8 cellular contexts compared by ENCODE assay signal in the genomic region with DNA sequence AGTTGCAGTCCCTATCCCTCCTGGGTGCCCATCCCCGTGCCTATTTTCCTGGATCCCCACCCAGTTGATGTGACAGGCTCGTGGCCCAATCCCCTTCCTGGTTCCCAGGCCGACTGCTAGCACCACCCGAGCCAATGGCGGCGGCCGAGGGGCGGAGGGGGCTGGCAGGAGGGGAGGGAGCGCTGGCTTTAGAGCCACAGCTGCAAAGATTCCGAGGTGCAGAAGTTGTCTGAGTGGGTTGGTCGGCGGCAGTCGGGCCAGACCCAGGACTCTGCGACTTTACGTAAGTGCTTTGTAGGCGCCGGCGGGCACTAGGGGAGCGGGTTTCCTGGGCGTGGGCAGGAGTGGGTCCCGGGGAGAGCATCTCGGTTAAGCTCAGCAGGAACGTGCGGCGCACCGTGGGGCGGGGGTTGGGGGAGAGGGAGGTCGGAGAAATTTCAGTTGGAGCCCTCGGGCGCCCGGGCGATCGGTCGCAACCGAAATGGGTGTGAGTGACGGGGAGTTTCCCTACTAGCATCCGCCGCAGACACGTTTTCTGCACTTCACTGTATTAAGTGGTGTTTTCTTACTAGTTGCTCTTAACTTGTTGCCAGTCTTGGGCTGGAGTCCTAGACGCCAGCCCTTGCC. TPM values are rescaled to one million over a fixed set of nuclear protein-coding genes. Genes with fewer than 3 reads are reported as not detected.
A peak's percentile ranks its signal among the peaks of the same experiment; 100 is the strongest.
DNase-seq lines count a peak whose midpoint lies in the region; ATAC-seq lines count a peak whose summit lies in the region.

A gene with protein sequence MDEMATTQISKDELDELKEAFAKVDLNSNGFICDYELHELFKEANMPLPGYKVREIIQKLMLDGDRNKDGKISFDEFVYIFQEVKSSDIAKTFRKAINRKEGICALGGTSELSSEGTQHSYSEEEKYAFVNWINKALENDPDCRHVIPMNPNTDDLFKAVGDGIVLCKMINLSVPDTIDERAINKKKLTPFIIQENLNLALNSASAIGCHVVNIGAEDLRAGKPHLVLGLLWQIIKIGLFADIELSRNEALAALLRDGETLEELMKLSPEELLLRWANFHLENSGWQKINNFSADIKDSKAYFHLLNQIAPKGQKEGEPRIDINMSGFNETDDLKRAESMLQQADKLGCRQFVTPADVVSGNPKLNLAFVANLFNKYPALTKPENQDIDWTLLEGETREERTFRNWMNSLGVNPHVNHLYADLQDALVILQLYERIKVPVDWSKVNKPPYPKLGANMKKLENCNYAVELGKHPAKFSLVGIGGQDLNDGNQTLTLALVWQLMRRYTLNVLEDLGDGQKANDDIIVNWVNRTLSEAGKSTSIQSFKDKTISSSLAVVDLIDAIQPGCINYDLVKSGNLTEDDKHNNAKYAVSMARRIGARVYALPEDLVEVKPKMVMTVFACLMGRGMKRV (plus strand): TSS at position 197 of the 627 bp plus-strand sequence. CDS start 49,077 bp downstream, outside the sequence.

- in situ Hi-C loops in T47D (cut with HindIII; ENCODE audit: low pct_unique_long_range_greater_than_20kb, low sequenced_read_pairs): no loop called here

- peak; percentile 62 for DNase-seq in activated CD4-positive, alpha-beta T cell treated with anti-CD3 and anti-CD28 coated beads, Interleukin-2, amount 10 ng/mL, durations not matched to agents 24 days and 14 days
- no peak for DNase-seq in activated CD4-positive, alpha-beta T cell treated with anti-CD3 and anti-CD28 coated beads for 4 hours
- DNase-seq in NCI-H774 (lab: John Stamatoyannopoulos, UW) (peak; percentile 82), T47D (ENCODE audit: low read depth in 1 of 2, low spot score in 1 of 2) (peak; percentile 81 to 83), renal cortical epithelial cell (ENCODE audit: low read depth) (no peak)

- no peaks in the 10 kb centered on the region for H3K9me3 Mint-ChIP-seq in activated CD4-positive, alpha-beta T cell treated with anti-CD3 and anti-CD28 coated beads, Interleukin-2, amount 10 ng/mL, durations not matched to agents 24 days and 14 days

- H3K4me1 Mint-ChIP-seq in activated CD4-positive, alpha-beta T cell treated with anti-CD3 and anti-CD28 coated beads, Interleukin-2, amount 10 ng/mL, durations not matched to agents 24 days and 14 days: no peaks in the 10 kb centered on the region

- no peaks in the 10 kb centered on the region for H3K36me3 Mint-ChIP-seq in activated CD4-positive, alpha-beta T cell treated with anti-CD3 and anti-CD28 coated beads, Interleukin-2, amount 10 ng/mL, durations not matched to agents 24 days and 14 days (ENCODE audit: low read depth)

- H3K4me3 Mint-ChIP-seq in activated CD4-positive, alpha-beta T cell treated with anti-CD3 and anti-CD28 coated beads, Interleukin-2, amount 10 ng/mL, durations not matched to agents 24 days and 14 days: peak within 1 kb of the TSS; percentile 80

- intact Hi-C loops in activated CD4-positive, alpha-beta T cell treated with anti-CD3 and anti-CD28 coated beads, Interleukin-2, amount 10 ng/mL, durations not matched to agents 24 days and 14 days (cut with micrococcal nuclease): loop anchor here (1.0 to 5.0 kb wide), 2 partner anchors 20 to 56 kb away; no protein-coding TSS in a partner anchor

- peaks cover 14% of the 10 kb centered on the region for H3K27me3 Mint-ChIP-seq in activated CD4-positive, alpha-beta T cell treated with anti-CD3 and anti-CD28 coated beads, Interleukin-2, amount 10 ng/mL, durations not matched to agents 24 days and 14 days

- H3K4me3 ChIP-seq in iPS-11a (ENCODE audit: low read depth, low read length): peak within 1 kb of the TSS; percentile 83

- H3K27ac Mint-ChIP-seq in activated CD4-positive, alpha-beta T cell treated with anti-CD3 and anti-CD28 coated beads, Interleukin-2, amount 10 ng/mL, durations not matched to agents 24 days and 14 days: peak within 1 kb of the TSS; percentile 56

- ATAC-seq in HG02973 (IDR thresholded peaks at IDR 0.05; ENCODE audit: unreplicated experiment) (peak; percentile 79), HG03196 (IDR thresholded peaks at IDR 0.05; ENCODE audit: unreplicated experiment) (no peak)

RNA-seq across cellular contexts. Expression of the gene that starts here (rescaled TPM):
- 5.1 and 6.5 TPM in 2 replicates for total RNA-seq in activated CD4-positive, alpha-beta T cell treated with anti-CD3 and anti-CD28 coated beads, Interleukin-2, amount 10 ng/mL, durations not matched to agents 24 days and 14 days
- 285 and 399 TPM in 2 replicates for total RNA-seq in renal cortical epithelial cell

Comparison
In these comparisons a context has a peak if more than half of its experiments do, and no peak if none do; other contexts are left out.
1. RNA of the gene that starts here (total RNA-seq): 285 to 399 TPM in renal cortical epithelial cell; 5.1 to 6.5 TPM in activated CD4-positive, alpha-beta T cell treated with anti-CD3 and anti-CD28 coated beads, Interleukin-2, amount 10 ng/mL, durations not matched to agents 24 days and 14 days; every median in the first group is over 10 times any median in the second.
2. DNase-seq: peak in activated CD4-positive, alpha-beta T cell treated with anti-CD3 and anti-CD28 coated beads, Interleukin-2, amount 10 ng/mL, durations not matched to agents 24 days and 14 days (single experiment), NCI-H774 (single experiment) and T47D (2 of 2); none in activated CD4-positive, alpha-beta T cell treated with anti-CD3 and anti-CD28 coated beads for 4 hours (0 of 2) and renal cortical epithelial cell (single experiment).